8 cellular contexts compared by ENCODE assay signal in genomic region chr11:103326070-103326794, GRCh38.
DNase-seq lines count a peak whose midpoint lies in the region; ATAC-seq and TF ChIP-seq lines count a peak whose summit lies in the region.

No MANE protein-coding gene starts in this region.

- intact Hi-C loops in left ventricle myocardium inferior (cut with micrococcal nuclease), result loop anchor here (5.0 kb wide), 1 partner anchor 276 kb away; no protein-coding TSS in a partner anchor

- H3K27me3 ChIP-seq in left ventricle myocardium inferior (ENCODE audit: low read depth), result no peaks in the 10 kb centered on the region

- ATAC-seq in GM19468 (IDR thresholded peaks at IDR 0.05; ENCODE audit: extremely low read depth, unreplicated experiment) (peak; percentile 54), HG03457 (IDR thresholded peaks at IDR 0.05; ENCODE audit: unreplicated experiment) (peak; percentile 82)
- ATAC-seq in activated T-cell treated with anti-CD3 and anti-CD28 coated beads, Interleukin-2, amount 50 U/mL, for 72 hours (replicated peaks in 1 of 2), result peak; percentile 54 to 64

- no peak overlapping the region for H3K4me3 ChIP-seq in left ventricle myocardium inferior

- no peaks in the 10 kb centered on the region for H3K36me3 Mint-ChIP-seq in activated T-cell treated with anti-CD3 and anti-CD28 coated beads, Interleukin-2, amount 50 U/mL, for 72 hours (ENCODE audit: insufficient read depth in 2 of 2)

- H3K4me1 ChIP-seq in left ventricle myocardium inferior, result peaks cover 17% of the 10 kb centered on the region

- H3K27ac Mint-ChIP-seq in activated T-cell treated with anti-CD3 and anti-CD28 coated beads, Interleukin-2, amount 50 U/mL, for 72 hours, result no peak overlapping the region

- peak; percentile 18 for DNase-seq in activated CD4-positive, alpha-beta T cell treated with anti-CD3 and anti-CD28 coated beads for 48 hours
- no peak for DNase-seq in activated CD4-positive, alpha-beta T cell treated with anti-CD3 and anti-CD28 coated beads, Interleukin-2, amount 50 U/mL, for 1 hour
- peak; percentile 70 to 82 for DNase-seq in NCI-H446 (lab: John Stamatoyannopoulos, UW)
- DNase-seq in activated T-cell treated with anti-CD3 and anti-CD28 coated beads, Interleukin-2, amount 50 U/mL, for 72 hours, result peak; percentile 10 to 47
- DNase-seq in left ventricle myocardium inferior, result no peak
- DNase-seq in retina, result peak; percentile 62

- H3K27ac ChIP-seq in left ventricle myocardium inferior (replicated peaks), result no peak overlapping the region

- H3K9me3 ChIP-seq in left ventricle myocardium inferior (replicated peaks), result no peaks in the 10 kb centered on the region

- no peaks in the 10 kb centered on the region for H3K27me3 Mint-ChIP-seq in activated T-cell treated with anti-CD3 and anti-CD28 coated beads, Interleukin-2, amount 50 U/mL, for 72 hours (ENCODE audit: low read depth)

- no peak overlapping the region for H3K4me3 Mint-ChIP-seq in activated T-cell treated with anti-CD3 and anti-CD28 coated beads, Interleukin-2, amount 50 U/mL, for 72 hours

- H3K4me1 Mint-ChIP-seq in activated T-cell treated with anti-CD3 and anti-CD28 coated beads, Interleukin-2, amount 50 U/mL, for 72 hours (ENCODE audit: low read depth), result peaks cover 5% of the 10 kb centered on the region

- H3K36me3 ChIP-seq in left ventricle myocardium inferior, result no peaks in the 10 kb centered on the region

- TF ChIP-seq CTCF in left ventricle myocardium inferior (IDR thresholded peaks at IDR 0.05; ENCODE audit: borderline replicate concordance), result peak; percentile 70

- no peaks in the 10 kb centered on the region for H3K9me3 Mint-ChIP-seq in activated T-cell treated with anti-CD3 and anti-CD28 coated beads, Interleukin-2, amount 50 U/mL, for 72 hours

Comparison
In these comparisons a context has a peak if more than half of its experiments do, and no peak if none do; other contexts are left out.
1. DNase-seq: peak in activated CD4-positive, alpha-beta T cell treated with anti-CD3 and anti-CD28 coated beads for 48 hours (single experiment), NCI-H446 (2 of 2), activated T-cell treated with anti-CD3 and anti-CD28 coated beads, Interleukin-2, amount 50 U/mL, for 72 hours (2 of 2) and retina (single experiment); none in activated CD4-positive, alpha-beta T cell treated with anti-CD3 and anti-CD28 coated beads, Interleukin-2, amount 50 U/mL, for 1 hour (single experiment) and left ventricle myocardium inferior (single experiment).
2. Peak in every context shown above with its lines, with median percentiles within 50 percentile points of each other: ATAC-seq.